Comparison of ENCODE assay signal across 1 cellular context in genomic region chr20:58313366-58313765, GRCh38.
TF ChIP-seq lines count a peak whose summit lies in the region.

No MANE protein-coding gene starts in this region.

TF ChIP-seq in GM23338, 12 proteins besides CTCF, POLR2A, EP300 and RAD21 (continued from another document):
- TF ChIP-seq ETS1 (IDR thresholded peaks at IDR 0.05) (no peak), ZNF114 (CRISPR knock-in tag; IDR thresholded peaks at IDR 0.05) (no peak), ZNF462 (CRISPR knock-in tag; IDR thresholded peaks at IDR 0.05) (no peak), JUNB (IDR thresholded peaks at IDR 0.05; ENCODE audit: unreplicated experiment) (no peak)
